ENCODE assay signal across 15 cellular contexts in genomic region chr2:190841707-190842505, GRCh38. TPM values are rescaled to one million over a fixed set of nuclear protein-coding genes. Genes with fewer than 3 reads are reported as not detected.
DNase-seq lines count a peak whose midpoint lies in the region; ATAC-seq, FAIRE-seq and TF ChIP-seq lines count a peak whose summit lies in the region.
"Had no signal": no experiment of that assay in that cellular context is flagged by ENCODE, and none has a peak within 500 bp of the region (broad histone marks: within the 10 kb centered on the region; RNA-seq: fewer than 3 reads in every experiment).

No MANE protein-coding gene starts in this region.

- H2AFZ ChIP-seq in K562 (ENCODE audit: low read depth, low read length) = no peak overlapping the region

- intact Hi-C loops in K562 (cut with micrococcal nuclease) = loop anchor here (10.0 kb wide), 1 partner anchor 103 kb away; no protein-coding TSS in a partner anchor
- intact Hi-C loops in esophagus muscularis mucosa (cut with DNase I) = loop anchor here (10.0 kb wide), 1 partner anchor 173 kb away; the partner anchor contains the start of gene STAT1

- no peaks in the 10 kb centered on the region for H3K9me1 ChIP-seq in K562 (ENCODE audit: control insufficient read depth, insufficient read depth, low read length)

- H3K4me3 ChIP-seq in K562 = no peak overlapping the region
- H3K4me3 ChIP-seq in esophagus muscularis mucosa = no peak overlapping the region
- H3K4me3 ChIP-seq: GM12878, HAP-1, psoas muscle had no signal

- POLR2A ChIA-PET in K562 (lab: Yijun Ruan, JAX) = interaction anchor here (0.9 kb wide), 1 partner anchor 9 kb away, joined by 3 read pairs; no protein-coding TSS in a partner anchor

- no peak overlapping the region for H3K4me2 ChIP-seq in K562 (ENCODE audit: insufficient read depth, low read length)

- CTCF ChIA-PET in K562 (lab: Yijun Ruan, JAX; ENCODE audit: low intra/inter-chr PET ratio) = no interaction called here

- FAIRE-seq in K562 (lab: Jason Lieb, UNC) = peak; percentile 62
- FAIRE-seq: endometrium, GM12878 had no signal

- TF ChIP-seq CTCF in K562 (IDR thresholded peaks at IDR 0.05 in 2 of 3, conservative IDR thresholded peaks at IDR 0.05 in 1 of 3; ENCODE audit: insufficient read depth in 2 of 3, low read depth in 1 of 3, low read length in 3 of 3) (no peak), esophagus muscularis mucosa (IDR thresholded peaks at IDR 0.05) (no peak)

- in situ Hi-C loops in K562 (cut with MboI) = no loop called here

- H4K20me1 ChIP-seq in K562 (replicated peaks; ENCODE audit: control insufficient read depth, insufficient read depth, low read length) = no peaks in the 10 kb centered on the region

- TF ChIP-seq EP300 in K562 (IDR thresholded peaks at IDR 0.05; ENCODE audit: low read length) = no peak
- TF ChIP-seq EP300 in esophagus muscularis mucosa (IDR thresholded peaks at IDR 0.05) = no peak

- ATAC-seq in K562 (no peak), GM21717 (IDR thresholded peaks at IDR 0.05; ENCODE audit: unreplicated experiment) (no peak)
- ATAC-seq: GM12878, psoas muscle had no signal

- no peaks in the 10 kb centered on the region for H3K79me2 ChIP-seq in K562 (ENCODE audit: control insufficient read depth, insufficient read depth, low read length)

- H3K27ac ChIP-seq in K562 (ENCODE audit: extremely low read depth, low read depth, low read length) (no peak overlapping the region), esophagus muscularis mucosa (replicated peaks in 1 of 4) (peak overlapping the region in 1 of 4 donors; percentile 23)
- H3K27ac ChIP-seq: psoas muscle had no signal

- H3K9ac ChIP-seq in K562 (ENCODE audit: insufficient read depth in 1 of 2, low read depth in 2 of 2, low read length in 2 of 2) = no peak overlapping the region

- no peaks in the 10 kb centered on the region for H3K36me3 ChIP-seq in K562 (ENCODE audit: control insufficient read depth, insufficient read depth, low read length)
- H3K36me3 ChIP-seq in esophagus muscularis mucosa = no peaks in the 10 kb centered on the region
- H3K36me3 ChIP-seq: HAP-1 had no signal

- H3K4me1 ChIP-seq in K562 (replicated peaks in 1 of 2; ENCODE audit: control insufficient read depth in 2 of 2, insufficient read depth in 2 of 2, low read length in 2 of 2) (no peaks in the 10 kb centered on the region), esophagus muscularis mucosa (peaks cover 0 to 18% (median 9%) of the 10 kb centered on the region in 4 donors)
- H3K4me1 ChIP-seq: psoas muscle had no signal

- H3K27me3 ChIP-seq in K562 (ENCODE audit: control insufficient read depth in 2 of 2, insufficient read depth in 2 of 2, low read length in 2 of 2) = no peaks in the 10 kb centered on the region; a peak in 2 of 5 replicates
- no peaks in the 10 kb centered on the region for H3K27me3 ChIP-seq in esophagus muscularis mucosa

- TF ChIP-seq POLR2A in K562 (conservative IDR thresholded peaks at IDR 0.05) (no peak), esophagus muscularis mucosa (IDR thresholded peaks at IDR 0.05; ENCODE audit: low read depth) (no peak)

- no TSS peak for BruUV-seq in K562 (replicated peaks; lab: Mats Ljungman, UMichigan)

- 9% methylated on average over 8 of the region's 8 CpGs for WGBS in K562 (ENCODE audit: insufficient coverage, low coverage, missing lambda C conversion rate)
- WGBS in esophagus muscularis mucosa = 75% methylated on average over 8 of the region's 8 CpGs

- H3K9me3 ChIP-seq in K562 (replicated peaks; ENCODE audit: control insufficient read depth, insufficient read depth, low read depth, low read length) = no peaks in the 10 kb centered on the region
- no peaks in the 10 kb centered on the region for H3K9me3 ChIP-seq in esophagus muscularis mucosa
- H3K9me3 ChIP-seq: HAP-1, psoas muscle had no signal

- DNase-seq in Ammon's horn (ENCODE audit: low spot score) (peak; percentile 60), HCEC 1CT (peak; percentile 57), K562 (ENCODE audit: extremely low read depth in 1 of 4, low spot score in 3 of 4) (no peak), myocyte (ENCODE audit: low read depth) (peak; percentile 77), esophagus muscularis mucosa (ENCODE audit: extremely low spot score) (no peak), cortex of kidney (lab: John Stamatoyannopoulos, UW) (no peak)
- DNase-seq: activated CD4-positive, alpha-beta T cell treated with anti-CD3 and anti-CD28 coated beads for 48 hours; hypothalamus; NCI-H1694 treated with DMSO at 0.1 percent for 48 hours; psoas muscle; stimulated activated CD4-positive, alpha-beta T cell treated with anti-CD3 and anti-CD28 coated beads, Interleukin-4, amount 100 ng/mL, for 1 hour had no signal

- TF ChIP-seq RAD21 in K562 (CRISPR knock-in tag; conservative IDR thresholded peaks at IDR 0.05 in 1 of 2, IDR thresholded peaks at IDR 0.05 in 1 of 2) = no peak

TF ChIP-seq in K562, 482 proteins besides CTCF, POLR2A, EP300 and RAD21:
- no peak for TF ChIP-seq NR1H2 (CRISPR knock-in tag; IDR thresholded peaks at IDR 0.05)
- TF ChIP-seq SP2 (IDR thresholded peaks at IDR 0.05; ENCODE audit: extremely low read depth, low read depth, low read length, poor library complexity, severe bottlenecking) = no peak
- TF ChIP-seq ZFPM2 (CRISPR knock-in tag; IDR thresholded peaks at IDR 0.05) = no peak

RNA-seq across cellular contexts. Expression of gene GLS, which starts 38.7 kb away (rescaled TPM):
- 87.7 and 267 TPM in 2 replicates for total RNA-seq in K562 (2011; cell fraction: chromatin; rRNA removed; ENCODE audit: low replicate concordance)
- total RNA-seq in K562 (2011; cell fraction: nucleolus; rRNA removed) = 28.9 and 43.6 TPM in 2 replicates
- total RNA-seq in K562 (2011; cell fraction: nucleoplasm; rRNA removed) = 97.4 and 145 TPM in 2 replicates
- total RNA-seq in K562 (2014; rRNA removed) (60.8 and 63.2 TPM in 2 replicates), K562 (2014; rRNA removed; fragmentation: Illumina TruSeq; extraction: Trizol) (77.5 and 84.1 TPM in 2 replicates), K562 (2015; rRNA removed; fragmentation: Illumina TruSeq; extraction: Trizol) (45.6 and 48.2 TPM in 2 replicates), K562 (2021) (60.2 and 71.3 TPM in 2 replicates), myocyte (229 and 252 TPM in 2 replicates), esophagus muscularis mucosa (100 to 1,000 TPM in 1 of 4 donors, 10 to 100 TPM in 3; 93.6 to 125 (median 94.0) TPM)
- polyA plus RNA-seq in K562 (2011; rRNA removed) (44.4 and 61.7 TPM in 2 replicates), K562 (2014; fragmentation: Illumina TruSeq; extraction: Trizol) (31.9 and 36.7 TPM in 2 replicates), K562 (2014; fragmentation: Nextera tagmentation; extraction: Ambion mirVana) (10 to 100 TPM; 13.7 to 17.0 TPM), K562 (2014; rRNA removed) (29.8 and 35.9 TPM in 2 replicates)
- polyA plus RNA-seq in K562 (2011; cell fraction: cytosol; rRNA removed) = 6.6 and 10.9 TPM in 2 replicates
- polyA plus RNA-seq in K562 (2011; cell fraction: nucleus; rRNA removed) = 45.9 and 60.0 TPM in 2 replicates
- polyA plus RNA-seq in K562 (2012) = 19.3 and 36.3 TPM in 2 replicates
- polyA minus RNA-seq in K562 (2011; rRNA and poly(A)+ RNA removed) = 144 and 159 TPM in 2 replicates
- 27.4 and 44.4 TPM in 2 replicates for polyA minus RNA-seq in K562 (2011; cell fraction: cytosol; rRNA and poly(A)+ RNA removed)
- 73.0 and 110 TPM in 2 replicates for polyA minus RNA-seq in K562 (2011; cell fraction: nucleus; rRNA and poly(A)+ RNA removed)
- polyA plus RNA-seq in myocyte (2012) = 210 TPM

Comparison
In these comparisons a context has a peak if more than half of its experiments do, and no peak if none do; other contexts are left out.
1. DNase-seq: peak in Ammon's horn (single experiment), HCEC 1CT (single experiment) and myocyte (single experiment); none in K562 (0 of 4), esophagus muscularis mucosa (single experiment) and cortex of kidney (single experiment).